12 cellular contexts compared by ENCODE assay signal in the genomic region with DNA sequence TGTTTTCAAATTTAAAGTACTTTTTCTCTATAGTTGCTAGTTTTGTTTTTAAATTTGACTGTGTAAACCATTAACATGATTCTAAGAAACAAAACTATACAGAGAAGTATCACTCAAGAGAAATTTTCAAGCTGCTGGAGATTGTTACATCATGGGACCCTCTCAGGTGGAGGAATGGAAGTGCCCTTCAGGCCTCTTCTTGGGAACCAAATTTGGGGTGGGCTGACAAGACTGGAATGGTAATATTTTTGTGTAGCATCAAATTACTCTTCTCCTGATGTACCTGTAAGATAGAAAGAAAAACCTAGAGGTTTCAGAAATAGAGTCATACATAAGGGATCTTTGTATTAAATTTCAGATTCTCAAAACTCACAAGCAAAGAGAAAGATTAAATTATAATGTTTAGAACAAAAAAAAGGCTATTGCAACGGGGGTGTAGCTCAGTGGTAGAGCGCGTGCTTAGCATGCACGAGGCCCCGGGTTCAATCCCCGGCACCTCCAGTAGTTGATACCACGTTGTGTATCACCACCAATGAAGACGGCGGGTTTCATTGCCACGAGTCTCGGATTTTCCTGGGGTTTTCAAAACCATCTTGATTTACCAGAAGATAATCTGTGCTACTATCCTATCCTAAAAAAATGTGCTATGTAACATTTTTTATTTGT.
A peak's percentile ranks its signal among the peaks of the same experiment; 100 is the strongest.
DNase-seq lines count a peak whose midpoint lies in the region; TF ChIP-seq lines count a peak whose summit lies in the region.
"Had no signal": no experiment of that assay in that cellular context is flagged by ENCODE, and none has a peak within 500 bp of the region (broad histone marks: within the 10 kb centered on the region; RNA-seq: fewer than 3 reads in every experiment).

No MANE protein-coding gene starts in this region.

- no TSS peak for BruUV-seq in PC-9 (replicated peaks; lab: Mats Ljungman, UMichigan)

- H3K79me2 ChIP-seq in PC-9 (ENCODE audit: low read depth), result no peaks in the 10 kb centered on the region

- POLR2A ChIA-PET in HEK293T (lab: Yijun Ruan, JAX), result no interaction called here
- POLR2A ChIA-PET in PC-9 (lab: Charles Lee; ENCODE audit: unreplicated experiment), result interaction anchor here (0.6 kb wide), 1 partner anchor 794 kb away, joined by 5 read pairs; no protein-coding TSS in a partner anchor

- H3K9me2 ChIP-seq in PC-9 (ENCODE audit: insufficient read depth), result no peaks in the 10 kb centered on the region

- H3K4me2 ChIP-seq in PC-9, result peak overlapping the region; percentile 25; the same call in 1 of the 2 replicates

- H3K36me3 ChIP-seq in PC-9 (ENCODE audit: low read depth), result no peaks in the 10 kb centered on the region
- H3K36me3 ChIP-seq: uterus had no signal

- CTCF ChIA-PET in HEK293T (lab: Yijun Ruan, JAX) (interaction anchor here (0.6 to 0.7 kb wide), 2 partner anchors 118 to 931 kb away, joined by 3 read pairs; no protein-coding TSS in a partner anchor), PC-9 (lab: Charles Lee) (no interaction called here)

- no peaks in the 10 kb centered on the region; the same call in 1 of the 2 replicates for H3K9me3 ChIP-seq in PC-9 (ENCODE audit: insufficient read depth, low read depth)
- H3K9me3 ChIP-seq: uterus had no signal

- H4K20me1 ChIP-seq in PC-9 (ENCODE audit: insufficient read depth), result no peaks in the 10 kb centered on the region

- no peaks in the 10 kb centered on the region for H3K4me1 ChIP-seq in PC-9 (replicated peaks; ENCODE audit: insufficient read depth)
- H3K4me1 ChIP-seq: uterus had no signal

- TF ChIP-seq CTCF in PC-9 (conservative IDR thresholded peaks at IDR 0.05), result no peak
- TF ChIP-seq CTCF in epithelial cell of esophagus (IDR thresholded peaks at IDR 0.05; ENCODE audit: insufficient read depth, low read depth, low read length, missing control alignments), result no peak

- peak; percentile 88 for DNase-seq in Daoy (ENCODE audit: low read depth)
- DNase-seq in HEK293T (ENCODE audit: extremely low spot score), result no peak
- no peak for DNase-seq in PC-9
- peak; percentile 64 for DNase-seq in epithelial cell of esophagus (ENCODE audit: low read depth)
- DNase-seq in NCI-H1105 (lab: John Stamatoyannopoulos, UW), result no peak
- no peak for DNase-seq in 8988T
- DNase-seq in anterior cingulate cortex (lab: John Stamatoyannopoulos, UW), result no peak
- no peak for DNase-seq in pons (ENCODE audit: low spot score)
- DNase-seq: central memory CD4-positive, alpha-beta T cell; DND-41; naive thymus-derived CD4-positive, alpha-beta T cell; uterus had no signal

- H2AFZ ChIP-seq in PC-9, result no peak overlapping the region

- no peaks in the 10 kb centered on the region for H3F3A ChIP-seq in PC-9 (ENCODE audit: insufficient read depth, low read depth)

- no peak overlapping the region for H3K4me3 ChIP-seq in PC-9
- H3K4me3 ChIP-seq in epithelial cell of esophagus (ENCODE audit: low read length), result no peak overlapping the region
- H3K4me3 ChIP-seq: uterus had no signal

- intact Hi-C loops in PC-9 (cut with micrococcal nuclease; ENCODE audit: unreplicated experiment), result no loop called here

- H3K27me3 ChIP-seq in PC-9 (ENCODE audit: insufficient read depth, low read depth), result no peaks in the 10 kb centered on the region

- H3K27ac ChIP-seq in PC-9, result no peak overlapping the region
- H3K27ac ChIP-seq: uterus had no signal

TF ChIP-seq in HEK293T, 16 proteins besides CTCF, POLR2A, EP300 and RAD21:
- peak; percentile 86 for TF ChIP-seq ZNF384 (IDR thresholded peaks at IDR 0.05)
- peak; percentile 79 for TF ChIP-seq L3MBTL2 (conservative IDR thresholded peaks at IDR 0.05)
- TF ChIP-seq LEF1 (IDR thresholded peaks at IDR 0.05; ENCODE audit: borderline replicate concordance), result no peak

Comparison
In these comparisons a context has a peak if more than half of its experiments do, and no peak if none do; other contexts are left out.
1. DNase-seq: peak in Daoy (single experiment) and epithelial cell of esophagus (single experiment); none in HEK293T (single experiment), PC-9 (0 of 2), NCI-H1105 (single experiment), 8988T (single experiment), anterior cingulate cortex (0 of 58) and pons (single experiment).